ENCODE assay signal across 1 cellular context in genomic region chr17:64491034-64491860, GRCh38.
TF ChIP-seq lines count a peak whose summit lies in the region.

No MANE protein-coding gene starts in this region.

TF ChIP-seq in GM12878, 131 proteins besides CTCF, POLR2A, EP300 and RAD21:
- TF ChIP-seq SMC3 (IDR thresholded peaks at IDR 0.05; ENCODE audit: borderline replicate concordance, low read length) = peak; percentile 67; the same call in 1 of the 2 replicates
- TF ChIP-seq CREB1 (IDR thresholded peaks at IDR 0.05; ENCODE audit: low read depth) = no peak
TF ChIP-seq in GM12878: peak in this region for 1.
